ENCODE assay signal across 29 cellular contexts in genomic region chr13:47005761-47006414, GRCh38.
"Had no signal": no experiment of that assay in that cellular context is flagged by ENCODE, and none has a peak within 500 bp of the region (broad histone marks: within the 10 kb centered on the region; RNA-seq: fewer than 3 reads in every experiment).

No MANE protein-coding gene starts in this region.

- H3K9me3 ChIP-seq: adrenal gland, ascending aorta, heart left ventricle, neutrophil, ovary, right lobe of liver, stomach, tibial nerve had no signal

- H3K4me1 Mint-ChIP-seq: immature natural killer cell; naive B cell; stimulated activated memory B cell treated with anti-CD40 and anti-IgM and Interleukin-4, amounts not matched to agents 10 μg/mL and 1 μg/mL and 100 μg/mL, for 72 hours had no signal

- FAIRE-seq: kidney had no signal

- H3K4me3 ChIP-seq: adrenal gland, ascending aorta, heart left ventricle, ovary, right lobe of liver, skin epidermis, stomach, tibial nerve had no signal

- H3K36me3 Mint-ChIP-seq: activated naive CD8-positive, alpha-beta T cell; immature natural killer cell; mesothelial cell of epicardium; naive B cell; stimulated activated memory B cell treated with anti-CD40 and anti-IgM and Interleukin-4, amounts not matched to agents 10 μg/mL and 1 μg/mL and 100 μg/mL, for 72 hours had no signal

- ATAC-seq: esophagus mucosa; foreskin keratinocyte; heart left ventricle; left colon; right lobe of liver; stimulated activated memory B cell treated with anti-CD40 and anti-IgM and Interleukin-4, amounts not matched to agents 10 μg/mL and 1 μg/mL and 100 μg/mL, for 72 hours had no signal

- H3K27ac Mint-ChIP-seq: activated naive CD8-positive, alpha-beta T cell; immature natural killer cell; mesothelial cell of epicardium; naive B cell; nephron progenitor cell; progenitor cell of endocrine pancreas; stimulated activated memory B cell treated with anti-CD40 and anti-IgM and Interleukin-4, amounts not matched to agents 10 μg/mL and 1 μg/mL and 100 μg/mL, for 72 hours; T-helper 2 cell treated with Interferon-gamma antibody and Interleukin-4, amounts not matched to agents 5 μg/mL and 100 μg/mL, for 36 hours had no signal

- H3K36me3 ChIP-seq: adrenal gland, ascending aorta, brain microvascular endothelial cell, heart left ventricle, neutrophil, ovary, right lobe of liver, stomach, tibial nerve had no signal

- H3K9me3 Mint-ChIP-seq: mesothelial cell of epicardium; naive B cell; nephron progenitor cell; stimulated activated memory B cell treated with anti-CD40 and anti-IgM and Interleukin-4, amounts not matched to agents 10 μg/mL and 1 μg/mL and 100 μg/mL, for 72 hours; T-helper 2 cell treated with Interferon-gamma antibody and Interleukin-4, amounts not matched to agents 5 μg/mL and 100 μg/mL, for 36 hours had no signal

- H3K27ac ChIP-seq: adrenal gland, ascending aorta, brain microvascular endothelial cell, foreskin keratinocyte, heart left ventricle, neutrophil, ovary, right lobe of liver, skin epidermis, stomach, tibial nerve had no signal

- DNase-seq: activated CD4-positive, alpha-beta T cell treated with anti-CD3 and anti-CD28 coated beads for 4 hours; activated CD4-positive, alpha-beta T cell treated with anti-CD3 and anti-CD28 coated beads, Interleukin-2, amount 50 U/mL, for 4 hours; activated effector memory CD4-positive, alpha-beta T cell treated with Interleukin-2 at 50 U/mL for 16 hours; activated naive CD4-positive, alpha-beta T cell treated with Interleukin-2 at 50 U/mL for 16 hours; activated T-cell treated with anti-CD3 and anti-CD28 coated beads for 4 hours; adrenal gland; brain microvascular endothelial cell; heart left ventricle; hypothalamus; immature natural killer cell; kidney; left colon; naive B cell; nephron progenitor cell; ovary; right lobe of liver; stimulated activated CD4-positive, alpha-beta T cell treated with anti-CD3 and anti-CD28 coated beads, Interleukin-4, amount 100 ng/mL, for 24 hours; stomach had no signal

- H3K27me3 ChIP-seq: ascending aorta, brain microvascular endothelial cell, neutrophil, ovary, right lobe of liver, stomach, tibial nerve had no signal

- H3K4me1 ChIP-seq: adrenal gland, ascending aorta, foreskin keratinocyte, heart left ventricle, right lobe of liver, stomach, tibial nerve had no signal

- H3K4me3 Mint-ChIP-seq: activated naive CD8-positive, alpha-beta T cell; immature natural killer cell; mesothelial cell of epicardium; naive B cell; nephron progenitor cell; stimulated activated memory B cell treated with anti-CD40 and anti-IgM and Interleukin-4, amounts not matched to agents 10 μg/mL and 1 μg/mL and 100 μg/mL, for 72 hours; T-helper 2 cell treated with Interferon-gamma antibody and Interleukin-4, amounts not matched to agents 5 μg/mL and 100 μg/mL, for 36 hours had no signal
